In the genomic region with DNA sequence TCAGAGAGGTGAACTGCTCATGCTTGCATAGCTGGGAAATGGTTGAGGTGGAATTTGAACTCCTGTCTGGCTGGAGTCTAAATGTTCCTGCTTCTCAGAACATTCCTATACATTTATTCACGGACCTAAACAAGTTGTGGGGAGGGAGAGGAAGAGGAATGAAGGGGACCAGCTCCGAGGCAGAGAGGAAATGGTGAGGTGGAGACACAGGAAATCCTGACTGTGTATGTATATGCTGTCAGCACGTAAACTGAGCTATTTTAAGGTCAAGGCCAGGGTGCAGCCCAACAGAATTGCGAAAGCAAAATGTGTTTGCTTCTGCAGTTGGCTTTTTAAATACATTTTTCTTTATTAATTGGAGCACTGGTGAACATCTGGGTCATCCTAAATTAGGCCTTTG, we compare ENCODE assay signal across 1 cellular context.
TF ChIP-seq lines count a peak whose summit lies in the region.

No MANE protein-coding gene starts in this region.

TF ChIP-seq in HepG2, 621 proteins besides CTCF, POLR2A, EP300 and RAD21 (continued from another document and continues in another):
- TF ChIP-seq ZBED4 (CRISPR knock-in tag; IDR thresholded peaks at IDR 0.05; ENCODE audit: borderline replicate concordance) (no peak), ZMYM3 (CRISPR knock-in tag; IDR thresholded peaks at IDR 0.05) (0 out of 2 replicates have a peak, but pooled peaks have one; percentile 18), ZNF777 (CRISPR knock-in tag; IDR thresholded peaks at IDR 0.05) (no peak), NR2F2 (IDR thresholded peaks at IDR 0.05; ENCODE audit: borderline replicate concordance, low read depth) (peak; percentile 71; the same call in 1 of the 2 replicates), ZNF879 (CRISPR knock-in tag; IDR thresholded peaks at IDR 0.05) (no peak), MXD3 (CRISPR knock-in tag; IDR thresholded peaks at IDR 0.05) (no peak), FOSL2 (CRISPR knock-in tag; IDR thresholded peaks at IDR 0.05) (peak; percentile 80), KLF11 (CRISPR knock-in tag; IDR thresholded peaks at IDR 0.05) (no peak), KIAA2018 (CRISPR knock-in tag; IDR thresholded peaks at IDR 0.05; ENCODE audit: borderline replicate concordance) (no peak), ZNF432 (CRISPR knock-in tag; IDR thresholded peaks at IDR 0.05; ENCODE audit: borderline replicate concordance) (no peak), SOX13 (IDR thresholded peaks at IDR 0.05) (no peak), SOX13 (CRISPR knock-in tag; conservative IDR thresholded peaks at IDR 0.05 in 1 of 2, IDR thresholded peaks at IDR 0.05 in 1 of 2) (peak in 1 of 2 experiments; percentile 73; a peak in 2 of 4 replicates), NCOA2 (CRISPR knock-in tag; IDR thresholded peaks at IDR 0.05) (peak; percentile 64), YEATS4 (CRISPR knock-in tag; IDR thresholded peaks at IDR 0.05; ENCODE audit: borderline replicate concordance) (no peak)
- TF ChIP-seq, protein P1, sequence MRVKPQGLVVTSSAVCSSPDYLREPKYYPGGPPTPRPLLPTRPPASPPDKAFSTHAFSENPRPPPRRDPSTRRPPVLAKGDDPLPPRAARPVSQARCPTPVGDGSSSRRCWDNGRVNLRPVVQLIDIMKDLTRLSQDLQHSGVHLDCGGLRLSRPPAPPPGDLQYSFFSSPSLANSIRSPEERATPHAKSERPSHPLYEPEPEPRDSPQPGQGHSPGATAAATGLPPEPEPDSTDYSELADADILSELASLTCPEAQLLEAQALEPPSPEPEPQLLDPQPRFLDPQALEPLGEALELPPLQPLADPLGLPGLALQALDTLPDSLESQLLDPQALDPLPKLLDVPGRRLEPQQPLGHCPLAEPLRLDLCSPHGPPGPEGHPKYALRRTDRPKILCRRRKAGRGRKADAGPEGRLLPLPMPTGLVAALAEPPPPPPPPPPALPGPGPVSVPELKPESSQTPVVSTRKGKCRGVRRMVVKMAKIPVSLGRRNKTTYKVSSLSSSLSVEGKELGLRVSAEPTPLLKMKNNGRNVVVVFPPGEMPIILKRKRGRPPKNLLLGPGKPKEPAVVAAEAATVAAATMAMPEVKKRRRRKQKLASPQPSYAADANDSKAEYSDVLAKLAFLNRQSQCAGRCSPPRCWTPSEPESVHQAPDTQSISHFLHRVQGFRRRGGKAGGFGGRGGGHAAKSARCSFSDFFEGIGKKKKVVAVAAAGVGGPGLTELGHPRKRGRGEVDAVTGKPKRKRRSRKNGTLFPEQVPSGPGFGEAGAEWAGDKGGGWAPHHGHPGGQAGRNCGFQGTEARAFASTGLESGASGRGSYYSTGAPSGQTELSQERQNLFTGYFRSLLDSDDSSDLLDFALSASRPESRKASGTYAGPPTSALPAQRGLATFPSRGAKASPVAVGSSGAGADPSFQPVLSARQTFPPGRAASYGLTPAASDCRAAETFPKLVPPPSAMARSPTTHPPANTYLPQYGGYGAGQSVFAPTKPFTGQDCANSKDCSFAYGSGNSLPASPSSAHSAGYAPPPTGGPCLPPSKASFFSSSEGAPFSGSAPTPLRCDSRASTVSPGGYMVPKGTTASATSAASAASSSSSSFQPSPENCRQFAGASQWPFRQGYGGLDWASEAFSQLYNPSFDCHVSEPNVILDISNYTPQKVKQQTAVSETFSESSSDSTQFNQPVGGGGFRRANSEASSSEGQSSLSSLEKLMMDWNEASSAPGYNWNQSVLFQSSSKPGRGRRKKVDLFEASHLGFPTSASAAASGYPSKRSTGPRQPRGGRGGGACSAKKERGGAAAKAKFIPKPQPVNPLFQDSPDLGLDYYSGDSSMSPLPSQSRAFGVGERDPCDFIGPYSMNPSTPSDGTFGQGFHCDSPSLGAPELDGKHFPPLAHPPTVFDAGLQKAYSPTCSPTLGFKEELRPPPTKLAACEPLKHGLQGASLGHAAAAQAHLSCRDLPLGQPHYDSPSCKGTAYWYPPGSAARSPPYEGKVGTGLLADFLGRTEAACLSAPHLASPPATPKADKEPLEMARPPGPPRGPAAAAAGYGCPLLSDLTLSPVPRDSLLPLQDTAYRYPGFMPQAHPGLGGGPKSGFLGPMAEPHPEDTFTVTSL (CRISPR knock-in tag; IDR thresholded peaks at IDR 0.05; ENCODE audit: borderline replicate concordance), result peak; percentile 59; the same call in 1 of the 2 replicates
- TF ChIP-seq, protein P2, sequence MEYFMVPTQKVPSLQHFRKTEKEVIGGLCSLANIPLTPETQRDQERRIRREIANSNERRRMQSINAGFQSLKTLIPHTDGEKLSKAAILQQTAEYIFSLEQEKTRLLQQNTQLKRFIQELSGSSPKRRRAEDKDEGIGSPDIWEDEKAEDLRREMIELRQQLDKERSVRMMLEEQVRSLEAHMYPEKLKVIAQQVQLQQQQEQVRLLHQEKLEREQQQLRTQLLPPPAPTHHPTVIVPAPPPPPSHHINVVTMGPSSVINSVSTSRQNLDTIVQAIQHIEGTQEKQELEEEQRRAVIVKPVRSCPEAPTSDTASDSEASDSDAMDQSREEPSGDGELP (IDR thresholded peaks at IDR 0.05; ENCODE audit: borderline replicate concordance, low read depth), result no peak
- TF ChIP-seq, protein P3, sequence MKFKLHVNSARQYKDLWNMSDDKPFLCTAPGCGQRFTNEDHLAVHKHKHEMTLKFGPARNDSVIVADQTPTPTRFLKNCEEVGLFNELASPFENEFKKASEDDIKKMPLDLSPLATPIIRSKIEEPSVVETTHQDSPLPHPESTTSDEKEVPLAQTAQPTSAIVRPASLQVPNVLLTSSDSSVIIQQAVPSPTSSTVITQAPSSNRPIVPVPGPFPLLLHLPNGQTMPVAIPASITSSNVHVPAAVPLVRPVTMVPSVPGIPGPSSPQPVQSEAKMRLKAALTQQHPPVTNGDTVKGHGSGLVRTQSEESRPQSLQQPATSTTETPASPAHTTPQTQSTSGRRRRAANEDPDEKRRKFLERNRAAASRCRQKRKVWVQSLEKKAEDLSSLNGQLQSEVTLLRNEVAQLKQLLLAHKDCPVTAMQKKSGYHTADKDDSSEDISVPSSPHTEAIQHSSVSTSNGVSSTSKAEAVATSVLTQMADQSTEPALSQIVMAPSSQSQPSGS (CRISPR knock-in tag; IDR thresholded peaks at IDR 0.05), result no peak
- TF ChIP-seq, protein P4, sequence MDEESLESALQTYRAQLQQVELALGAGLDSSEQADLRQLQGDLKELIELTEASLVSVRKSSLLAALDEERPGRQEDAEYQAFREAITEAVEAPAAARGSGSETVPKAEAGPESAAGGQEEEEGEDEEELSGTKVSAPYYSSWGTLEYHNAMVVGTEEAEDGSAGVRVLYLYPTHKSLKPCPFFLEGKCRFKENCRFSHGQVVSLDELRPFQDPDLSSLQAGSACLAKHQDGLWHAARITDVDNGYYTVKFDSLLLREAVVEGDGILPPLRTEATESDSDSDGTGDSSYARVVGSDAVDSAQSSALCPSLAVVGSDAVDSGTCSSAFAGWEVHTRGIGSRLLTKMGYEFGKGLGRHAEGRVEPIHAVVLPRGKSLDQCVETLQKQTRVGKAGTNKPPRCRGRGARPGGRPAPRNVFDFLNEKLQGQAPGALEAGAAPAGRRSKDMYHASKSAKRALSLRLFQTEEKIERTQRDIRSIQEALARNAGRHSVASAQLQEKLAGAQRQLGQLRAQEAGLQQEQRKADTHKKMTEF (CRISPR knock-in tag; IDR thresholded peaks at IDR 0.05), result no peak; the same call in 1 of the 2 replicates
